In genomic region chr5:148070621-148071020, GRCh38 we compare ENCODE assay signal across 1 cellular context.
TF ChIP-seq lines count a peak whose summit lies in the region.

No MANE protein-coding gene starts in this region.

TF ChIP-seq in GM23338, 12 proteins besides CTCF, POLR2A, EP300 and RAD21 (continued from another document):
- TF ChIP-seq POLR2AphosphoS5 (IDR thresholded peaks at IDR 0.05; ENCODE audit: low read depth) (no peak), EZH2phosphoT487 (IDR thresholded peaks at IDR 0.05; ENCODE audit: unreplicated experiment) (no peak), JUNB (IDR thresholded peaks at IDR 0.05; ENCODE audit: unreplicated experiment) (no peak)
- TF ChIP-seq, protein P1, sequence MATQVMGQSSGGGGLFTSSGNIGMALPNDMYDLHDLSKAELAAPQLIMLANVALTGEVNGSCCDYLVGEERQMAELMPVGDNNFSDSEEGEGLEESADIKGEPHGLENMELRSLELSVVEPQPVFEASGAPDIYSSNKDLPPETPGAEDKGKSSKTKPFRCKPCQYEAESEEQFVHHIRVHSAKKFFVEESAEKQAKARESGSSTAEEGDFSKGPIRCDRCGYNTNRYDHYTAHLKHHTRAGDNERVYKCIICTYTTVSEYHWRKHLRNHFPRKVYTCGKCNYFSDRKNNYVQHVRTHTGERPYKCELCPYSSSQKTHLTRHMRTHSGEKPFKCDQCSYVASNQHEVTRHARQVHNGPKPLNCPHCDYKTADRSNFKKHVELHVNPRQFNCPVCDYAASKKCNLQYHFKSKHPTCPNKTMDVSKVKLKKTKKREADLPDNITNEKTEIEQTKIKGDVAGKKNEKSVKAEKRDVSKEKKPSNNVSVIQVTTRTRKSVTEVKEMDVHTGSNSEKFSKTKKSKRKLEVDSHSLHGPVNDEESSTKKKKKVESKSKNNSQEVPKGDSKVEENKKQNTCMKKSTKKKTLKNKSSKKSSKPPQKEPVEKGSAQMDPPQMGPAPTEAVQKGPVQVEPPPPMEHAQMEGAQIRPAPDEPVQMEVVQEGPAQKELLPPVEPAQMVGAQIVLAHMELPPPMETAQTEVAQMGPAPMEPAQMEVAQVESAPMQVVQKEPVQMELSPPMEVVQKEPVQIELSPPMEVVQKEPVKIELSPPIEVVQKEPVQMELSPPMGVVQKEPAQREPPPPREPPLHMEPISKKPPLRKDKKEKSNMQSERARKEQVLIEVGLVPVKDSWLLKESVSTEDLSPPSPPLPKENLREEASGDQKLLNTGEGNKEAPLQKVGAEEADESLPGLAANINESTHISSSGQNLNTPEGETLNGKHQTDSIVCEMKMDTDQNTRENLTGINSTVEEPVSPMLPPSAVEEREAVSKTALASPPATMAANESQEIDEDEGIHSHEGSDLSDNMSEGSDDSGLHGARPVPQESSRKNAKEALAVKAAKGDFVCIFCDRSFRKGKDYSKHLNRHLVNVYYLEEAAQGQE (IDR thresholded peaks at IDR 0.05; ENCODE audit: unreplicated experiment): no peak
- TF ChIP-seq, protein P2, sequence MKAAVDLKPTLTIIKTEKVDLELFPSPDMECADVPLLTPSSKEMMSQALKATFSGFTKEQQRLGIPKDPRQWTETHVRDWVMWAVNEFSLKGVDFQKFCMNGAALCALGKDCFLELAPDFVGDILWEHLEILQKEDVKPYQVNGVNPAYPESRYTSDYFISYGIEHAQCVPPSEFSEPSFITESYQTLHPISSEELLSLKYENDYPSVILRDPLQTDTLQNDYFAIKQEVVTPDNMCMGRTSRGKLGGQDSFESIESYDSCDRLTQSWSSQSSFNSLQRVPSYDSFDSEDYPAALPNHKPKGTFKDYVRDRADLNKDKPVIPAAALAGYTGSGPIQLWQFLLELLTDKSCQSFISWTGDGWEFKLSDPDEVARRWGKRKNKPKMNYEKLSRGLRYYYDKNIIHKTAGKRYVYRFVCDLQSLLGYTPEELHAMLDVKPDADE (IDR thresholded peaks at IDR 0.05): no peak
